ENCODE assay signal across 8 cellular contexts in genomic region chr5:150779397-150780179, GRCh38. TPM values are rescaled to one million over a fixed set of nuclear protein-coding genes. Genes with fewer than 3 reads are reported as not detected.
A peak's percentile ranks its signal among the peaks of the same experiment; 100 is the strongest.
DNase-seq lines count a peak whose midpoint lies in the region; ATAC-seq and TF ChIP-seq lines count a peak whose summit lies in the region.

No MANE protein-coding gene starts in this region.

- peak overlapping the region; percentile 98 for H2AK9ac ChIP-seq in IMR-90 (replicated peaks; ENCODE audit: low read depth, low read length, poor library complexity)

- peak overlapping the region; percentile 68; the same call in 1 of the 2 replicates for H4K5ac ChIP-seq in IMR-90 (ENCODE audit: low read depth, low read length)

- dilution Hi-C loops in IMR-90 (cut with HindIII; ENCODE audit: low sequenced_read_pairs, unreplicated experiment): no loop called here

- H3K23ac ChIP-seq in IMR-90 (ENCODE audit: low read depth, low read length): peak overlapping the region; percentile 90

- H3K4me1 ChIP-seq in IMR-90 (ENCODE audit: control insufficient read depth, insufficient read depth, low read length): peaks cover 29% of the 10 kb centered on the region
- H3K4me1 ChIP-seq in naive thymus-derived CD4-positive, alpha-beta T cell (ENCODE audit: control insufficient read depth in 2 of 2, insufficient read depth in 2 of 2, low read length in 2 of 2): peaks cover 23 to 48% of the 10 kb centered on the region in 2 donors

- no peaks in the 10 kb centered on the region for H3K27me3 ChIP-seq in IMR-90 (ENCODE audit: control insufficient read depth, insufficient read depth, low read length)
- H3K27me3 ChIP-seq in naive thymus-derived CD4-positive, alpha-beta T cell (ENCODE audit: control insufficient read depth in 2 of 2, insufficient read depth in 2 of 2, low read length in 2 of 2): no peaks in the 10 kb centered on the region

- H3K4ac ChIP-seq in IMR-90 (ENCODE audit: low read depth, low read length): peak overlapping the region; percentile 92

- no peak; the same call in 1 of the 2 replicates for TF ChIP-seq POLR2A in IMR-90 (IDR thresholded peaks at IDR 0.05; ENCODE audit: low read depth, low read length)

- peaks cover 32% of the 10 kb centered on the region for H3K9me1 ChIP-seq in IMR-90 (ENCODE audit: insufficient read depth, low read length)

- no peak for TF ChIP-seq RAD21 in IMR-90 (IDR thresholded peaks at IDR 0.05; ENCODE audit: low read length)

- H3K14ac ChIP-seq in IMR-90 (replicated peaks; ENCODE audit: low read depth, low read length): peak overlapping the region; percentile 97

- no peaks in the 10 kb centered on the region for H3K9me3 ChIP-seq in IMR-90 (ENCODE audit: control insufficient read depth, insufficient read depth, low read length)
- H3K9me3 ChIP-seq in naive thymus-derived CD4-positive, alpha-beta T cell (ENCODE audit: control insufficient read depth in 2 of 3, low read length in 3 of 3): no peaks in the 10 kb centered on the region

- DNase-seq in IMR-90: peak; percentile 66
- DNase-seq in caudate nucleus (lab: John Stamatoyannopoulos, UW): no peak
- no peak for DNase-seq in naive thymus-derived CD4-positive, alpha-beta T cell
- DNase-seq in DMS79 treated with DMSO at 0.1 percent for 48 hours (lab: John Stamatoyannopoulos, UW): no peak
- no peak for DNase-seq in head of caudate nucleus
- DNase-seq in T1000 (lab: John Stamatoyannopoulos, UW): no peak

- H2BK120ac ChIP-seq in IMR-90 (ENCODE audit: low read depth, low read length): peak overlapping the region; percentile 75; the same call in 1 of the 2 replicates

- POLR2A ChIA-PET in IMR-90 (lab: Charles Lee; ENCODE audit: unreplicated experiment): interaction anchor here (1.8 kb wide), 1 partner anchor 21 kb away, joined by 11 read pairs; the partner anchor contains the start of gene DCTN4
- POLR2A ChIA-PET in naive thymus-derived CD4-positive, alpha-beta T cell (lab: Charles Lee): interaction anchor here (1.1 to 3.6 kb wide), 7 partner anchors 8 to 79 kb away, joined by 3 to 25 read pairs (median 7); partner anchors contain the start of genes DCTN4, IRGM and RBM22

- CTCF ChIA-PET in IMR-90 (lab: Yijun Ruan, JAX): interaction anchor here (1.2 to 2.4 kb wide), 4 partner anchors 10 to 60 kb away, joined by 3 to 8 read pairs (median 3); partner anchors contain the start of gene DCTN4
- CTCF ChIA-PET in naive thymus-derived CD4-positive, alpha-beta T cell (lab: Charles Lee): interaction anchor here (0.6 to 4.1 kb wide), 20 partner anchors 8 to 318 kb away, joined by 3 to 30 read pairs (median 6); partner anchors contain the start of genes DCTN4, IRGM and RBM22

- H2AFZ ChIP-seq in IMR-90 (replicated peaks; ENCODE audit: low read length, poor library complexity): peak overlapping the region; percentile 35

- H4K8ac ChIP-seq in IMR-90 (ENCODE audit: low read depth in 2 of 2, low read length in 2 of 2): peak overlapping the region; percentile 45 to 67; a peak in 2 of 4 replicates

- H4K91ac ChIP-seq in IMR-90 (ENCODE audit: insufficient read depth, low read depth, low read length): peak overlapping the region; percentile 75

- H4K20me1 ChIP-seq in IMR-90 (ENCODE audit: insufficient read depth, low read length): no peaks in the 10 kb centered on the region; the same call in 1 of the 2 replicates

- peak overlapping the region; percentile 98 for H3K4me2 ChIP-seq in IMR-90 (ENCODE audit: low read depth, low read length)

- H2BK20ac ChIP-seq in IMR-90 (ENCODE audit: low read depth, low read length): peak overlapping the region; percentile 57; the same call in 1 of the 2 replicates

- 56% methylated on average over 3 of the region's 13 CpGs; no CpG with 5 or more reads in 1 of the 2 experiments for WGBS in IMR-90 (ENCODE audit: extremely low coverage in 2 of 2, insufficient read length in 1 of 2), 2 experiments

- H2BK5ac ChIP-seq in IMR-90 (ENCODE audit: low read depth, low read length, poor library complexity, severe bottlenecking): peak overlapping the region; percentile 98

- H2BK15ac ChIP-seq in IMR-90 (ENCODE audit: low read depth, low read length): peak overlapping the region; percentile 48; the same call in 2 of the 3 replicates

- H3K9ac ChIP-seq in IMR-90 (ENCODE audit: low read depth, low read length): peak overlapping the region; percentile 89

- H3K36me3 ChIP-seq in IMR-90 (ENCODE audit: control insufficient read depth, insufficient read depth, low read length): no peaks in the 10 kb centered on the region
- H3K36me3 ChIP-seq in naive thymus-derived CD4-positive, alpha-beta T cell (ENCODE audit: control insufficient read depth in 2 of 3, insufficient read depth in 3 of 3, low read length in 3 of 3): no peaks in the 10 kb centered on the region

- peak overlapping the region; percentile 88 for H3K27ac ChIP-seq in IMR-90 (ENCODE audit: insufficient read depth, low read length)
- H3K27ac ChIP-seq in caudate nucleus (ENCODE audit: low read depth, low read length): peak overlapping the region; percentile 83
- peak overlapping the region; percentile 73 for H3K27ac ChIP-seq in naive thymus-derived CD4-positive, alpha-beta T cell (ENCODE audit: low read depth, low read length)

- BruUV-seq in IMR-90 (replicated peaks; lab: Mats Ljungman, UMichigan): no TSS peak

- TF ChIP-seq CTCF in IMR-90 (conservative IDR thresholded peaks at IDR 0.05; ENCODE audit: low read depth, low read length): no peak

- ATAC-seq in IMR-90 (ENCODE audit: low read depth): no peak
- ATAC-seq in naive thymus-derived CD4-positive, alpha-beta T cell: no peak
- ATAC-seq in esophagus mucosa: no peak

- H3K56ac ChIP-seq in IMR-90 (ENCODE audit: extremely low read depth, insufficient read depth, low read length): peak overlapping the region; percentile 68

- peaks cover 0 to 9% (median 0%) of the 10 kb centered on the region in 5 donors for H3K36me3 Mint-ChIP-seq in naive thymus-derived CD4-positive, alpha-beta T cell

- peaks cover 10 to 70% of the 10 kb centered on the region in 2 experiments; a peak in 3 of 4 replicates for H3K79me1 ChIP-seq in IMR-90 (ENCODE audit: low read depth in 1 of 2, low read length in 2 of 2)

- intact Hi-C loops in IMR-90 (cut with micrococcal nuclease): loop anchor here (2.0 to 5.0 kb wide), 2 partner anchors 21 to 217 kb away; partner anchors contain the start of gene DCTN4
- intact Hi-C loops in naive thymus-derived CD4-positive, alpha-beta T cell (cut with micrococcal nuclease): loop anchor here (1.0 to 5.0 kb wide), 14 partner anchors 20 to 443 kb away; partner anchors contain the start of genes CCDC69 (in 1 of the 2), DCTN4 (in 1 of the 2), RPS14 (in 1 of the 2) and TNIP1 (in 1 of the 2)
- intact Hi-C loops in head of caudate nucleus (cut with DNase I): loop anchor here (10.0 kb wide), 1 partner anchor 265 kb away; no protein-coding TSS in a partner anchor

- peak overlapping the region; percentile 95 to 100 (median 98) for H3K4me3 Mint-ChIP-seq in naive thymus-derived CD4-positive, alpha-beta T cell

- H3K27ac Mint-ChIP-seq in naive thymus-derived CD4-positive, alpha-beta T cell: peak overlapping the region; percentile 91 to 98 (median 95)

- peak overlapping the region; percentile 72; the same call in 1 of the 2 replicates for H3K4me3 ChIP-seq in GM08714 (ENCODE audit: low read length)
- peak overlapping the region; percentile 79 for H3K4me3 ChIP-seq in IMR-90 (ENCODE audit: insufficient read depth, low read depth, low read length)
- peak overlapping the region; percentile 80 for H3K4me3 ChIP-seq in naive thymus-derived CD4-positive, alpha-beta T cell (ENCODE audit: low read length)

- in situ Hi-C loops in IMR-90 (cut with MboI; ENCODE audit: low sequenced_read_pairs): no loop called here

- peak overlapping the region; percentile 68; the same call in 1 of the 2 replicates for H3K18ac ChIP-seq in IMR-90 (ENCODE audit: low read depth, low read length)

- no peaks in the 10 kb centered on the region for H3K9me3 Mint-ChIP-seq in naive thymus-derived CD4-positive, alpha-beta T cell

- peaks cover 0 to 5% (median 0%) of the 10 kb centered on the region in 5 donors for H3K27me3 Mint-ChIP-seq in naive thymus-derived CD4-positive, alpha-beta T cell

- H2AK5ac ChIP-seq in IMR-90 (ENCODE audit: low read depth, low read length): peak overlapping the region; percentile 88

- peaks cover 40 to 71% (median 64%) of the 10 kb centered on the region in 7 donors for H3K4me1 Mint-ChIP-seq in naive thymus-derived CD4-positive, alpha-beta T cell

TF ChIP-seq in IMR-90, 13 proteins besides CTCF, POLR2A, EP300 and RAD21:
- TF ChIP-seq CEBPB (IDR thresholded peaks at IDR 0.05; ENCODE audit: low read depth, low read length): peak; percentile 77
- TF ChIP-seq, protein P1, sequence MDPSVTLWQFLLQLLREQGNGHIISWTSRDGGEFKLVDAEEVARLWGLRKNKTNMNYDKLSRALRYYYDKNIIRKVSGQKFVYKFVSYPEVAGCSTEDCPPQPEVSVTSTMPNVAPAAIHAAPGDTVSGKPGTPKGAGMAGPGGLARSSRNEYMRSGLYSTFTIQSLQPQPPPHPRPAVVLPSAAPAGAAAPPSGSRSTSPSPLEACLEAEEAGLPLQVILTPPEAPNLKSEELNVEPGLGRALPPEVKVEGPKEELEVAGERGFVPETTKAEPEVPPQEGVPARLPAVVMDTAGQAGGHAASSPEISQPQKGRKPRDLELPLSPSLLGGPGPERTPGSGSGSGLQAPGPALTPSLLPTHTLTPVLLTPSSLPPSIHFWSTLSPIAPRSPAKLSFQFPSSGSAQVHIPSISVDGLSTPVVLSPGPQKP (IDR thresholded peaks at IDR 0.05; ENCODE audit: borderline replicate concordance, low read depth, low read length): no peak

RNA-seq across cellular contexts. Expression of gene SMIM3, which starts 1.0 kb away (rescaled TPM):
- total RNA-seq in IMR-90 (2012; rRNA removed) (36.1 and 37.5 TPM in 2 replicates), esophagus mucosa (17.0 TPM)
- 42.6 and 53.4 TPM in 2 replicates for polyA plus RNA-seq in IMR-90 (2012; rRNA removed)
- polyA plus RNA-seq in IMR-90 (2012; cell fraction: cytosol; rRNA removed): 34.9 and 58.2 TPM in 2 replicates
- polyA plus RNA-seq in IMR-90 (2012; cell fraction: nucleus; rRNA removed; ENCODE audit: low replicate concordance): 10.7 and 26.3 TPM in 2 replicates
- 10 to 100 TPM in 1 of 5 experiments, 1 to 10 TPM in 4; 5.2 to 17.9 (median 7.9) TPM for total RNA-seq in naive thymus-derived CD4-positive, alpha-beta T cell
- polyA plus RNA-seq in naive thymus-derived CD4-positive, alpha-beta T cell: 10 to 100 TPM; 11.3 to 16.6 TPM

RNA-seq across cellular contexts. Expression of gene DCTN4, which starts 20.8 kb away (rescaled TPM):
- total RNA-seq in IMR-90 (2012; rRNA removed) (50.2 and 56.1 TPM in 2 replicates), esophagus mucosa (49.4 TPM)
- 26.6 and 28.1 TPM in 2 replicates for polyA plus RNA-seq in IMR-90 (2012; rRNA removed)
- polyA plus RNA-seq in IMR-90 (2012; cell fraction: cytosol; rRNA removed): 10.3 and 10.5 TPM in 2 replicates
- polyA plus RNA-seq in IMR-90 (2012; cell fraction: nucleus; rRNA removed; ENCODE audit: low replicate concordance): 11.6 and 41.1 TPM in 2 replicates
- 10 to 100 TPM; 42.4 to 88.2 (median 46.9) TPM for total RNA-seq in naive thymus-derived CD4-positive, alpha-beta T cell
- polyA plus RNA-seq in naive thymus-derived CD4-positive, alpha-beta T cell: 10 to 100 TPM in 1 of 2 donors, 1 to 10 TPM in 1; 9.5 to 10.5 TPM
